ENCODE assay signal across 23 cellular contexts in genomic region chr3:194888916-194889315, GRCh38.
"Had no signal": no experiment of that assay in that cellular context is flagged by ENCODE, and none has a peak within 500 bp of the region (broad histone marks: within the 10 kb centered on the region; RNA-seq: fewer than 3 reads in every experiment).

No MANE protein-coding gene starts in this region.

- H3K36me3 Mint-ChIP-seq: activated naive CD4-positive, alpha-beta T cell treated with anti-CD3 and anti-CD28 coated beads, Interleukin-2, amount 10 ng/mL, durations not matched to agents 7 days and 5 days had no signal

- H3K27ac Mint-ChIP-seq: activated CD8-positive, alpha-beta T cell treated with anti-CD3 and anti-CD28 coated beads for 36 hours; activated naive CD4-positive, alpha-beta T cell treated with anti-CD3 and anti-CD28 coated beads, Interleukin-2, amount 10 ng/mL, durations not matched to agents 7 days and 5 days; activated naive CD8-positive, alpha-beta T cell treated with anti-CD3 and anti-CD28 coated beads for 36 hours; activated T-cell treated with anti-CD3 and anti-CD28 coated beads, Interleukin-2, amount 50 U/mL, for 72 hours; activated T-helper 2 cell treated with anti-CD3 and anti-CD28 coated beads, Interferon-gamma antibody, Interleukin-2, Interleukin-4, amounts not matched to agents 10 μg/mL and 5 μg/mL and 100 μg/mL, durations not matched to agents 14 hours and 24 hours and 36 hours; T-helper 1 cell treated with Interleukin-12 subunit alpha and Interleukin-12 subunit beta and Interleukin-4 antibody, amounts not matched to agents 30 μg/mL and 1 μg/mL, for 36 hours had no signal

- H3K4me1 ChIP-seq: Peyer's patch, SJCRH30 had no signal

- H3K27ac ChIP-seq: Peyer's patch, RWPE1, SJCRH30 had no signal

- H3K4me3 ChIP-seq: K562, Peyer's patch, SJCRH30 had no signal

- H3K27me3 ChIP-seq: Peyer's patch, SJCRH30 had no signal

- DNase-seq: activated CD4-positive, alpha-beta T cell treated with anti-CD3 and anti-CD28 coated beads for 4 hours; activated CD8-positive, alpha-beta T cell treated with anti-CD3 and anti-CD28 coated beads for 36 hours; activated gamma-delta T cell treated with Interleukin-2 at 50 U/mL for 16 hours; activated naive CD4-positive, alpha-beta T cell treated with anti-CD3 and anti-CD28 coated beads, Interleukin-2, amount 10 ng/mL, durations not matched to agents 7 days and 5 days; activated naive CD8-positive, alpha-beta T cell treated with anti-CD3 and anti-CD28 coated beads for 36 hours; activated T-cell treated with anti-CD3 and anti-CD28 coated beads for 4 hours; activated T-cell treated with anti-CD3 and anti-CD28 coated beads, Interleukin-2, amount 50 U/mL, for 72 hours; Karpas-422; MM.1S; NCI-H1105 treated with DMSO at 0.1 percent for 48 hours; NCI-H1436 treated with DMSO at 0.1 percent for 48 hours; NCI-H187; NCI-H2081 treated with DMSO at 0.1 percent for 48 hours; NCI-H446; NCI-H524; Peyer's patch; Right ventricle myocardium superior; SJCRH30 had no signal

- H3K36me3 ChIP-seq: Peyer's patch, SJCRH30 had no signal

- H3K4me3 Mint-ChIP-seq: activated CD8-positive, alpha-beta T cell treated with anti-CD3 and anti-CD28 coated beads for 36 hours; activated naive CD4-positive, alpha-beta T cell treated with anti-CD3 and anti-CD28 coated beads, Interleukin-2, amount 10 ng/mL, durations not matched to agents 7 days and 5 days; activated naive CD8-positive, alpha-beta T cell treated with anti-CD3 and anti-CD28 coated beads for 36 hours; activated T-cell treated with anti-CD3 and anti-CD28 coated beads, Interleukin-2, amount 50 U/mL, for 72 hours; T-helper 1 cell treated with Interleukin-12 subunit alpha and Interleukin-12 subunit beta and Interleukin-4 antibody, amounts not matched to agents 30 μg/mL and 1 μg/mL, for 36 hours had no signal

- ATAC-seq: activated CD4-positive, CD25-positive, alpha-beta regulatory T cell treated with anti-CD3 and anti-CD28 coated beads, Interleukin-2, amount 50 U/mL, for 24 hours; activated CD8-positive, alpha-beta T cell treated with anti-CD3 and anti-CD28 coated beads for 36 hours; activated T-cell treated with anti-CD3 and anti-CD28 coated beads, Interleukin-2, amount 50 U/mL, for 72 hours; K562 had no signal
